Comparison of ENCODE assay signal across 8 cellular contexts in genomic region chr6:158819977-158820632, GRCh38. TPM values are rescaled to one million over a fixed set of nuclear protein-coding genes. Genes with fewer than 3 reads are reported as not detected.
A peak's percentile ranks its signal among the peaks of the same experiment; 100 is the strongest.
DNase-seq lines count a peak whose midpoint lies in the region; ATAC-seq and TF ChIP-seq lines count a peak whose summit lies in the region.

No MANE protein-coding gene starts in this region.

- peak overlapping the region in 1 of 2 donors; percentile 79 for H3K4me3 ChIP-seq in tibial artery

- no peaks in the 10 kb centered on the region for H3K27me3 Mint-ChIP-seq in activated T-cell treated with anti-CD3 and anti-CD28 coated beads, Interleukin-2, amount 50 U/mL, for 4 hours (ENCODE audit: low read depth)
- H3K27me3 Mint-ChIP-seq in activated T-helper 1 cell treated with anti-CD3 and anti-CD28 coated beads, Interleukin-12 subunit alpha, Interleukin-12 subunit beta, Interleukin-2, Interleukin-4 antibody, amounts not matched to agents 30 ng/mL and 10 ng/mL and 1 ng/mL, durations not matched to agents 14 hours and 24 hours and 36 hours (ENCODE audit: insufficient read depth), result no peaks in the 10 kb centered on the region

- DNase-seq in activated T-cell treated with anti-CD3 and anti-CD28 coated beads, Interleukin-2, amount 50 U/mL, for 4 hours, result no peak
- no peak for DNase-seq in activated T-cell treated with anti-CD3 and anti-CD28 coated beads, Interleukin-2, amount 50 U/mL, for 1 hour
- no peak for DNase-seq in activated T-helper 1 cell treated with anti-CD3 and anti-CD28 coated beads, Interleukin-12 subunit alpha, Interleukin-12 subunit beta, Interleukin-2, Interleukin-4 antibody, amounts not matched to agents 30 ng/mL and 10 ng/mL and 1 ng/mL, durations not matched to agents 14 hours and 24 hours and 36 hours (ENCODE audit: low spot score)
- DNase-seq in iris pigment epithelial cell (ENCODE audit: low read depth) (peak; percentile 55), tibial artery (no peak)

- H3K27ac Mint-ChIP-seq in activated T-helper 1 cell treated with anti-CD3 and anti-CD28 coated beads, Interleukin-12 subunit alpha, Interleukin-12 subunit beta, Interleukin-2, Interleukin-4 antibody, amounts not matched to agents 30 ng/mL and 10 ng/mL and 1 ng/mL, durations not matched to agents 14 hours and 24 hours and 36 hours, result peak overlapping the region; percentile 75

- peaks cover 31% of the 10 kb centered on the region for H3K4me1 Mint-ChIP-seq in activated T-cell treated with anti-CD3 and anti-CD28 coated beads, Interleukin-2, amount 50 U/mL, for 4 hours (ENCODE audit: low read depth)
- H3K4me1 Mint-ChIP-seq in activated T-helper 1 cell treated with anti-CD3 and anti-CD28 coated beads, Interleukin-12 subunit alpha, Interleukin-12 subunit beta, Interleukin-2, Interleukin-4 antibody, amounts not matched to agents 30 ng/mL and 10 ng/mL and 1 ng/mL, durations not matched to agents 14 hours and 24 hours and 36 hours (ENCODE audit: low read depth), result peaks cover 48% of the 10 kb centered on the region

- H3K4me3 Mint-ChIP-seq in activated T-cell treated with anti-CD3 and anti-CD28 coated beads, Interleukin-2, amount 50 U/mL, for 4 hours, result peak overlapping the region; percentile 71
- peak overlapping the region; percentile 68 for H3K4me3 Mint-ChIP-seq in activated T-helper 1 cell treated with anti-CD3 and anti-CD28 coated beads, Interleukin-12 subunit alpha, Interleukin-12 subunit beta, Interleukin-2, Interleukin-4 antibody, amounts not matched to agents 30 ng/mL and 10 ng/mL and 1 ng/mL, durations not matched to agents 14 hours and 24 hours and 36 hours

- H3K36me3 ChIP-seq in tibial artery, result no peaks in the 10 kb centered on the region

- intact Hi-C loops in activated T-helper 1 cell treated with anti-CD3 and anti-CD28 coated beads, Interleukin-12 subunit alpha, Interleukin-12 subunit beta, Interleukin-2, Interleukin-4 antibody, amounts not matched to agents 30 ng/mL and 10 ng/mL and 1 ng/mL, durations not matched to agents 14 hours and 24 hours and 36 hours (cut with micrococcal nuclease), result loop anchor here (1.0 to 5.0 kb wide), 7 partner anchors 27 to 1152 kb away; partner anchors contain the start of genes TCP1 and TMEM181
- intact Hi-C loops in tibial artery (cut with DNase I; ENCODE audit: low total_unique reads), result no loop called here

- H3K27me3 ChIP-seq in tibial artery, result no peaks in the 10 kb centered on the region

- TF ChIP-seq CTCF in tibial artery (IDR thresholded peaks at IDR 0.05), result no peak

- H3K4me1 ChIP-seq in tibial artery, result peaks cover 0 to 30% (median 14%) of the 10 kb centered on the region in 4 donors

- H3K9me3 ChIP-seq in tibial artery, result no peaks in the 10 kb centered on the region

- ATAC-seq in activated T-cell treated with anti-CD3 and anti-CD28 coated beads, Interleukin-2, amount 50 U/mL, for 4 hours, result no peak
- no peak for ATAC-seq in GM21717 (IDR thresholded peaks at IDR 0.05; ENCODE audit: unreplicated experiment)
- ATAC-seq in GM21390 (IDR thresholded peaks at IDR 0.05; ENCODE audit: unreplicated experiment), result no peak
- no peak for ATAC-seq in HG02981 (IDR thresholded peaks at IDR 0.05; ENCODE audit: unreplicated experiment)

- H3K27ac ChIP-seq in tibial artery, result peak overlapping the region; percentile 96 to 99

- peaks cover 22% of the 10 kb centered on the region for H3K36me3 Mint-ChIP-seq in activated T-cell treated with anti-CD3 and anti-CD28 coated beads, Interleukin-2, amount 50 U/mL, for 4 hours (ENCODE audit: insufficient read depth)
- peaks cover 25% of the 10 kb centered on the region for H3K36me3 Mint-ChIP-seq in activated T-helper 1 cell treated with anti-CD3 and anti-CD28 coated beads, Interleukin-12 subunit alpha, Interleukin-12 subunit beta, Interleukin-2, Interleukin-4 antibody, amounts not matched to agents 30 ng/mL and 10 ng/mL and 1 ng/mL, durations not matched to agents 14 hours and 24 hours and 36 hours (ENCODE audit: low read depth)

- peaks cover 5% of the 10 kb centered on the region for H3K9me3 Mint-ChIP-seq in activated T-cell treated with anti-CD3 and anti-CD28 coated beads, Interleukin-2, amount 50 U/mL, for 4 hours
- H3K9me3 Mint-ChIP-seq in activated T-helper 1 cell treated with anti-CD3 and anti-CD28 coated beads, Interleukin-12 subunit alpha, Interleukin-12 subunit beta, Interleukin-2, Interleukin-4 antibody, amounts not matched to agents 30 ng/mL and 10 ng/mL and 1 ng/mL, durations not matched to agents 14 hours and 24 hours and 36 hours, result no peaks in the 10 kb centered on the region

RNA-seq across cellular contexts. Expression of gene EZR, which starts 0.9 kb away (rescaled TPM):
- 100 to 1,000 TPM; 315 to 327 (median 324) TPM for total RNA-seq in activated T-cell treated with anti-CD3 and anti-CD28 coated beads, Interleukin-2, amount 50 U/mL, for 4 hours
- 205 and 206 TPM in 2 replicates for total RNA-seq in activated T-helper 1 cell treated with anti-CD3 and anti-CD28 coated beads, Interleukin-12 subunit alpha, Interleukin-12 subunit beta, Interleukin-2, Interleukin-4 antibody, amounts not matched to agents 30 ng/mL and 10 ng/mL and 1 ng/mL, durations not matched to agents 14 hours and 24 hours and 36 hours
